ENCODE assay signal across 20 cellular contexts in genomic region chr16:76487411-76488064, GRCh38.
DNase-seq lines count a peak whose midpoint lies in the region; ATAC-seq, FAIRE-seq and TF ChIP-seq lines count a peak whose summit lies in the region.
"Had no signal": no experiment of that assay in that cellular context is flagged by ENCODE, and none has a peak within 500 bp of the region (broad histone marks: within the 10 kb centered on the region; RNA-seq: fewer than 3 reads in every experiment).

No MANE protein-coding gene starts in this region.

- H3K18ac ChIP-seq in H1 (ENCODE audit: extremely low read depth, low read length), result no peak overlapping the region

- no peaks in the 10 kb centered on the region; the same call in 1 of the 2 replicates for H3K23me2 ChIP-seq in H1 (ENCODE audit: low read depth, low read length)

- WGBS in H1 (ENCODE audit: extremely low coverage in 1 of 2, insufficient coverage in 1 of 2, insufficient read length in 1 of 2, insufficient replicate concordance in 2 of 2, low coverage in 1 of 2, low lambda C conversion rate in 2 of 2, missing lambda C conversion rate in 1 of 2), 2 experiments, result 79% methylated on average over 6 of the region's 6 CpGs; no CpG with 5 or more reads in 1 of the 2 experiments
- 71 to 82% (median 74%) methylated on average over 6 of the region's 6 CpGs for WGBS in psoas muscle, 3 donors

- H2BK20ac ChIP-seq in H1 (ENCODE audit: low read length), result no peak overlapping the region

- H3K36me3 ChIP-seq in BE2C, result no peaks in the 10 kb centered on the region
- no peaks in the 10 kb centered on the region for H3K36me3 ChIP-seq in Karpas-422 (ENCODE audit: insufficient read depth, low read length)
- no peaks in the 10 kb centered on the region for H3K36me3 ChIP-seq in H1 (ENCODE audit: control insufficient read depth in 2 of 4, insufficient read depth in 4 of 4, low read length in 3 of 4)
- H3K36me3 ChIP-seq in left lung, result no peaks in the 10 kb centered on the region
- H3K36me3 ChIP-seq in psoas muscle (ENCODE audit: insufficient read depth in 1 of 2, low read depth in 1 of 2), result no peaks in the 10 kb centered on the region

- no peak overlapping the region for H3K14ac ChIP-seq in H1 (ENCODE audit: insufficient read length)

- no peak overlapping the region for H4K5ac ChIP-seq in H1 (ENCODE audit: insufficient read length, low read depth, low read length)

- peak; percentile 50 for ATAC-seq in left lobe of liver
- ATAC-seq in left lung, result no peak
- ATAC-seq in psoas muscle, result no peak
- ATAC-seq: K562 had no signal

- H3K9ac ChIP-seq in Karpas-422 (ENCODE audit: low read length) (no peak overlapping the region), H1 (replicated peaks in 1 of 4; ENCODE audit: extremely low read depth in 1 of 4, low read depth in 3 of 4, low read length in 3 of 4) (no peak overlapping the region)

- no peaks in the 10 kb centered on the region for H3K79me1 ChIP-seq in H1 (ENCODE audit: low read depth, low read length)

- H4K20me1 ChIP-seq in Karpas-422 (ENCODE audit: insufficient read depth, low read depth, low read length) (no peaks in the 10 kb centered on the region), H1 (replicated peaks in 1 of 2; ENCODE audit: control insufficient read depth in 1 of 2, insufficient read depth in 2 of 2, low read length in 2 of 2) (no peaks in the 10 kb centered on the region)

- H3K27ac ChIP-seq in Karpas-422 (ENCODE audit: low read length) (no peak overlapping the region), H1 (ENCODE audit: low read depth, low read length) (no peak overlapping the region), left lung (no peak overlapping the region), psoas muscle (no peak overlapping the region)

- no peak overlapping the region for H4K91ac ChIP-seq in H1 (replicated peaks; ENCODE audit: insufficient read length, low read length)

- H3K23ac ChIP-seq in H1 (ENCODE audit: insufficient read length), result no peak overlapping the region

- H3K4me1 ChIP-seq in BE2C, result peaks cover 15% of the 10 kb centered on the region
- H3K4me1 ChIP-seq in Karpas-422 (ENCODE audit: low read length), result no peaks in the 10 kb centered on the region
- no peaks in the 10 kb centered on the region for H3K4me1 ChIP-seq in H1 (replicated peaks in 1 of 4; ENCODE audit: control insufficient read depth in 3 of 4, insufficient read depth in 4 of 4, low read length in 3 of 4)
- H3K4me1 ChIP-seq in left lung, result no peaks in the 10 kb centered on the region
- no peaks in the 10 kb centered on the region for H3K4me1 ChIP-seq in psoas muscle

- DNase-seq in BE2C (no peak), Karpas-422 (peak; percentile 26), H1 (ENCODE audit: low read depth in 1 of 2, low spot score in 2 of 2) (no peak), left lobe of liver (ENCODE audit: low spot score) (no peak), left lung (no peak), psoas muscle (no peak), HT-29 (ENCODE audit: low spot score) (no peak), mucosa of gallbladder (ENCODE audit: low spot score) (no peak)
- DNase-seq: 8988T; C1 segment of cervical spinal cord; CD4-positive, CD25-positive, alpha-beta regulatory T cell; CD8-positive, alpha-beta memory T cell; COR-L47; GOT3; H9; IMR-90 had no signal

- no peaks in the 10 kb centered on the region for H3K9me2 ChIP-seq in Karpas-422 (replicated peaks; ENCODE audit: insufficient read depth, low read length)

- H3K9me3 ChIP-seq in BE2C, result no peaks in the 10 kb centered on the region
- H3K9me3 ChIP-seq in Karpas-422 (ENCODE audit: low read length), result no peaks in the 10 kb centered on the region
- H3K9me3 ChIP-seq in H1 (ENCODE audit: insufficient read depth in 2 of 2, low read depth in 1 of 2, low read length in 1 of 2), result no peaks in the 10 kb centered on the region
- peaks cover 0 to 4% of the 10 kb centered on the region in 2 donors for H3K9me3 ChIP-seq in left lung
- no peaks in the 10 kb centered on the region for H3K9me3 ChIP-seq in psoas muscle

- H3K4ac ChIP-seq in H1 (replicated peaks; ENCODE audit: insufficient read length, low read depth, low read length), result no peak overlapping the region

- H2BK15ac ChIP-seq in H1 (ENCODE audit: low read length), result no peak overlapping the region

- no peak overlapping the region for H4K8ac ChIP-seq in H1 (ENCODE audit: extremely low read depth, insufficient read depth, low read length)

- H3K27me3 ChIP-seq in BE2C (no peaks in the 10 kb centered on the region), Karpas-422 (ENCODE audit: low read length) (no peaks in the 10 kb centered on the region), H1 (replicated peaks in 1 of 4; ENCODE audit: control insufficient read depth in 3 of 4, extremely low read depth in 1 of 4, insufficient read depth in 3 of 4, low read length in 3 of 4) (no peaks in the 10 kb centered on the region), left lung (no peaks in the 10 kb centered on the region), psoas muscle (ENCODE audit: insufficient read depth in 3 of 3, low read length in 2 of 3) (peaks cover 0 to 3% (median 0%) of the 10 kb centered on the region in 3 donors)

- no peak overlapping the region for H2BK5ac ChIP-seq in H1 (ENCODE audit: low read depth, low read length)

- TF ChIP-seq RAD21 in H1 (IDR thresholded peaks at IDR 0.05 in 1 of 2, conservative IDR thresholded peaks at IDR 0.05 in 1 of 2; ENCODE audit: low read depth in 2 of 2, low read length in 2 of 2), result no peak

- H2AK5ac ChIP-seq in H1 (ENCODE audit: low read depth, low read length), result no peak overlapping the region

- no peak overlapping the region for H3K4me2 ChIP-seq in Karpas-422 (ENCODE audit: low read depth, low read length, poor library complexity, severe bottlenecking)
- H3K4me2 ChIP-seq in H1 (ENCODE audit: insufficient read depth in 1 of 2, low read depth in 2 of 2, low read length in 2 of 2), result no peak overlapping the region

- intact Hi-C loops in left lung (cut with DNase I) (no loop called here), psoas muscle (cut with DNase I) (no loop called here)

- TF ChIP-seq EP300 in H1 (IDR thresholded peaks at IDR 0.05; ENCODE audit: borderline replicate concordance in 1 of 2, low read depth in 2 of 2, low read length in 2 of 2), result no peak

- H3K56ac ChIP-seq in H1 (replicated peaks; ENCODE audit: insufficient read length, low read depth, low read length), result no peak overlapping the region

- H2BK120ac ChIP-seq in H1 (replicated peaks; ENCODE audit: low read depth, low read length), result no peak overlapping the region

- H2BK12ac ChIP-seq in H1 (ENCODE audit: low read depth, low read length), result no peak overlapping the region

- H3K79me2 ChIP-seq in Karpas-422 (ENCODE audit: low read length) (no peaks in the 10 kb centered on the region), H1 (ENCODE audit: control insufficient read depth in 1 of 2, insufficient read depth in 2 of 2, low read length in 2 of 2) (no peaks in the 10 kb centered on the region)

- peak overlapping the region; percentile 2 for H3K4me3 ChIP-seq in BE2C (ENCODE audit: low read depth, low read length)
- H3K4me3 ChIP-seq in Karpas-422 (ENCODE audit: low read length), result no peak overlapping the region
- H3K4me3 ChIP-seq in H1 (ENCODE audit: extremely low read depth in 1 of 4, insufficient read depth in 2 of 4, low read depth in 3 of 4, low read length in 4 of 4), result no peak overlapping the region
- H3K4me3 ChIP-seq in left lung, result no peak overlapping the region
- H3K4me3 ChIP-seq in psoas muscle, result no peak overlapping the region
- H3K4me3 ChIP-seq: K562 had no signal

- POLR2A ChIA-PET in H1 (lab: Charles Lee; ENCODE audit: partially characterized antibody), result no interaction called here

- no peak overlapping the region for H2AFZ ChIP-seq in Karpas-422 (ENCODE audit: low read length)
- H2AFZ ChIP-seq in H1 (ENCODE audit: low read length), result 0 out of 2 replicates have a peak overlapping the region, but pooled peaks have one; percentile 24

- no peak for TF ChIP-seq CTCF in BE2C (IDR thresholded peaks at IDR 0.05; ENCODE audit: low read depth, low read length)
- TF ChIP-seq CTCF in H1 (IDR thresholded peaks at IDR 0.05; ENCODE audit: control extremely low read depth in 1 of 3, insufficient read depth in 1 of 3, low read depth in 1 of 3, low read length in 3 of 3), result no peak
- no peak for TF ChIP-seq CTCF in left lung (IDR thresholded peaks at IDR 0.05)
- no peak for TF ChIP-seq CTCF in psoas muscle (IDR thresholded peaks at IDR 0.05)

- CTCF ChIA-PET in H1 (lab: Charles Lee; ENCODE audit: partially characterized antibody), result interaction anchor here (0.8 to 0.9 kb wide), 2 partner anchors 167 to 688 kb away, joined by 3 read pairs; no protein-coding TSS in a partner anchor

- TF ChIP-seq POLR2A in H1 (IDR thresholded peaks at IDR 0.05; ENCODE audit: control extremely low read depth in 1 of 2, low read depth in 2 of 2, low read length in 2 of 2), result no peak

- no peak for FAIRE-seq in H1 (lab: Jason Lieb, UNC)
- FAIRE-seq: D721Med, G401.6, GM12891, K562 had no signal

TF ChIP-seq in H1, 55 proteins besides CTCF, POLR2A, EP300 and RAD21 (continues in another document):
- TF ChIP-seq E2F6 (IDR thresholded peaks at IDR 0.05) (no peak), BACH1 (IDR thresholded peaks at IDR 0.05; ENCODE audit: low read length) (no peak), CREB1 (IDR thresholded peaks at IDR 0.05) (no peak)
